12 cellular contexts compared by ENCODE assay signal in genomic region chr19:48629297-48629598, GRCh38. TPM values are rescaled to one million over a fixed set of nuclear protein-coding genes. Genes with fewer than 3 reads are reported as not detected.
DNase-seq lines count a peak whose midpoint lies in the region; ATAC-seq, FAIRE-seq and TF ChIP-seq lines count a peak whose summit lies in the region.
"Had no signal": no experiment of that assay in that cellular context is flagged by ENCODE, and none has a peak within 500 bp of the region (broad histone marks: within the 10 kb centered on the region; RNA-seq: fewer than 3 reads in every experiment).

No MANE protein-coding gene starts in this region.

- H3K27ac Mint-ChIP-seq in GM23338: peak overlapping the region; percentile 95
- H3K27ac Mint-ChIP-seq: natural killer cell treated with Interleukin-12 subunit alpha and Interleukin-12 subunit beta and Interleukin-15 and Interleukin-18, amount 100 ng/mL, for 72 hours had no signal

- H3K36me3 Mint-ChIP-seq in GM23338 (ENCODE audit: low read depth): peaks cover 7% of the 10 kb centered on the region; the same call in 2 of the 3 replicates
- H3K36me3 Mint-ChIP-seq: natural killer cell treated with Interleukin-12 subunit alpha and Interleukin-12 subunit beta and Interleukin-15 and Interleukin-18, amount 100 ng/mL, for 72 hours had no signal

- peaks cover 31% of the 10 kb centered on the region for H3K27me3 Mint-ChIP-seq in GM23338 (ENCODE audit: insufficient read depth, low read depth, poor library complexity)
- H3K27me3 Mint-ChIP-seq: natural killer cell treated with Interleukin-12 subunit alpha and Interleukin-12 subunit beta and Interleukin-15 and Interleukin-18, amount 100 ng/mL, for 72 hours had no signal

- no peak overlapping the region for H3K9ac ChIP-seq in HepG2 (ENCODE audit: insufficient read depth, low read depth, low read length)

- ATAC-seq in GM23338 (peak; percentile 6), HepG2 (no peak), GM19467 (IDR thresholded peaks at IDR 0.05; ENCODE audit: unreplicated experiment) (no peak), HG02981 (IDR thresholded peaks at IDR 0.05; ENCODE audit: unreplicated experiment) (no peak)
- ATAC-seq: natural killer cell treated with Interleukin-12 subunit alpha and Interleukin-12 subunit beta and Interleukin-15 and Interleukin-18, amount 100 ng/mL, for 72 hours; stimulated activated naive CD8-positive, alpha-beta T cell treated with anti-CD3 and anti-CD28 coated beads, Interleukin-15, Interleukin-2, amounts not matched to agents 100 U/mL and 50 U/mL, for 24 hours had no signal

- CTCF ChIA-PET in HepG2 (lab: Yijun Ruan, JAX; ENCODE audit: low intra/inter-chr PET ratio, low total read pairs): no interaction called here

- H4K20me1 ChIP-seq in GM23338 (replicated peaks; ENCODE audit: insufficient read depth): peaks cover 13% of the 10 kb centered on the region
- no peaks in the 10 kb centered on the region for H4K20me1 ChIP-seq in HepG2 (ENCODE audit: insufficient read depth, low read length)

- no peak for FAIRE-seq in HepG2 (lab: Jason Lieb, UNC)
- FAIRE-seq: RCC 7860 had no signal

- H3K4me3 ChIP-seq in GM23338 (peak overlapping the region; percentile 52), adrenal gland (no peak overlapping the region), HepG2 (replicated peaks in 1 of 3; ENCODE audit: insufficient read depth in 1 of 3, low read depth in 2 of 3, low read length in 3 of 3) (no peak overlapping the region)

- peaks cover 31% of the 10 kb centered on the region; the same call in 1 of the 2 replicates for H3F3A ChIP-seq in GM23338 (replicated peaks; ENCODE audit: low read depth)

- H3K36me3 ChIP-seq in GM23338 (ENCODE audit: insufficient read depth) (no peaks in the 10 kb centered on the region), adrenal gland (replicated peaks in 1 of 2) (peaks cover 0 to 7% of the 10 kb centered on the region in 2 donors), HepG2 (replicated peaks in 1 of 2; ENCODE audit: control insufficient read depth in 1 of 2, insufficient read depth in 2 of 2, low read length in 2 of 2) (no peaks in the 10 kb centered on the region)

- TF ChIP-seq CTCF in GM23338 (conservative IDR thresholded peaks at IDR 0.05; ENCODE audit: low read depth in 2 of 2) (peak in 1 of 2 experiments; percentile 21; a peak in 1 of 4 replicates), adrenal gland (IDR thresholded peaks at IDR 0.05) (no peak), HepG2 (CRISPR knock-in tag; IDR thresholded peaks at IDR 0.05) (no peak)

- H3K9me2 ChIP-seq in GM23338 (ENCODE audit: insufficient read depth): no peaks in the 10 kb centered on the region

- TF ChIP-seq RAD21 in HepG2 (CRISPR knock-in tag; IDR thresholded peaks at IDR 0.05): no peak

- BruUV-seq in HepG2 (replicated peaks; lab: Mats Ljungman, UMichigan): no TSS peak

- H3K4me1 ChIP-seq in GM23338 (ENCODE audit: insufficient read depth) (peaks cover 27% of the 10 kb centered on the region), adrenal gland (replicated peaks in 1 of 2) (peaks cover 36 to 52% of the 10 kb centered on the region in 2 donors), HepG2 (ENCODE audit: insufficient read depth, low read length) (peaks cover 63% of the 10 kb centered on the region)

- no peaks in the 10 kb centered on the region; the same call in 1 of the 3 replicates for H3K9me3 Mint-ChIP-seq in GM23338
- H3K9me3 Mint-ChIP-seq: natural killer cell treated with Interleukin-12 subunit alpha and Interleukin-12 subunit beta and Interleukin-15 and Interleukin-18, amount 100 ng/mL, for 72 hours had no signal

- peak overlapping the region; percentile 69; the same call in 2 of the 3 replicates for H3K4me3 Mint-ChIP-seq in GM23338
- H3K4me3 Mint-ChIP-seq: natural killer cell treated with Interleukin-12 subunit alpha and Interleukin-12 subunit beta and Interleukin-15 and Interleukin-18, amount 100 ng/mL, for 72 hours had no signal

- H3K27me3 ChIP-seq in GM23338 (ENCODE audit: insufficient read depth) (no peaks in the 10 kb centered on the region), adrenal gland (no peaks in the 10 kb centered on the region), HepG2 (ENCODE audit: control insufficient read depth in 1 of 2, insufficient read depth in 2 of 2, low read length in 2 of 2) (no peaks in the 10 kb centered on the region)

- TF ChIP-seq POLR2A in adrenal gland (IDR thresholded peaks at IDR 0.05) (no peak), HepG2 (IDR thresholded peaks at IDR 0.05; ENCODE audit: insufficient read depth in 1 of 2, low read depth in 2 of 2, low read length in 2 of 2) (no peak)

- H3K79me2 ChIP-seq in GM23338 (replicated peaks; ENCODE audit: insufficient read depth): peaks cover 11% of the 10 kb centered on the region
- no peaks in the 10 kb centered on the region for H3K79me2 ChIP-seq in HepG2 (ENCODE audit: insufficient read depth, low read length)

- peak overlapping the region; percentile 83 for H3K4me2 ChIP-seq in GM23338
- H3K4me2 ChIP-seq in HepG2 (ENCODE audit: low read depth, low read length): no peak overlapping the region

- peaks cover 34% of the 10 kb centered on the region for H3K4me1 Mint-ChIP-seq in GM23338

- H3K27ac ChIP-seq in GM23338 (ENCODE audit: low read depth): peak overlapping the region; percentile 84; the same call in 1 of the 2 replicates
- H3K27ac ChIP-seq in adrenal gland: peak overlapping the region in 4 of 5 donors; percentile 85 to 91 (median 90)
- H3K27ac ChIP-seq in HepG2 (ENCODE audit: extremely low read length, insufficient read depth, low read length): no peak overlapping the region
- peak overlapping the region; percentile 25 for H3K27ac ChIP-seq in temporal lobe (ENCODE audit: low read depth, low read length)
- H3K27ac ChIP-seq: HL-60 had no signal

- no peak for DNase-seq in GM23338 (ENCODE audit: low spot score)
- peak in 2 of 7 donors; percentile 37 to 50 for DNase-seq in adrenal gland
- DNase-seq in HepG2 (ENCODE audit: low spot score): no peak
- no peak for DNase-seq in UCSD-AML1 (lab: John Stamatoyannopoulos, UW; ENCODE audit: unreplicated experiment)
- DNase-seq: NCI-H1417 treated with DMSO at 0.1 percent for 48 hours had no signal

- H3K9me3 ChIP-seq in adrenal gland (replicated peaks in 1 of 3) (no peaks in the 10 kb centered on the region), HepG2 (ENCODE audit: low read length) (no peaks in the 10 kb centered on the region)

- 88 to 93% (median 89%) methylated on average over 7 to 22 of the region's 22 CpGs for WGBS in adrenal gland, 4 donors
- 94% methylated on average over 18 of the region's 22 CpGs for WGBS in HepG2 (ENCODE audit: low lambda C conversion rate)

- TF ChIP-seq EP300 in HepG2 (IDR thresholded peaks at IDR 0.05; ENCODE audit: low read depth in 2 of 2, low read length in 2 of 2) (no peak), HepG2 (CRISPR knock-in tag; IDR thresholded peaks at IDR 0.05; ENCODE audit: borderline replicate concordance) (no peak)

- no peak overlapping the region for H2AFZ ChIP-seq in GM23338
- no peak overlapping the region for H2AFZ ChIP-seq in HepG2 (ENCODE audit: low read length)

- intact Hi-C loops in adrenal gland (cut with DNase I): no loop called here
- intact Hi-C loops in HepG2 (cut with micrococcal nuclease; ENCODE audit: unreplicated experiment): no loop called here

- in situ Hi-C loops in HepG2 (cut with HindIII; ENCODE audit: extremely low pct_ligation_motif_present, low pct_unique_long_range_greater_than_20kb): no loop called here

- POLR2A ChIA-PET in HepG2 (lab: Yijun Ruan, JAX): no interaction called here

RNA-seq across cellular contexts. Expression of gene DBP, which starts 7.9 kb away (rescaled TPM):
- total RNA-seq in GM23338 (2014; rRNA removed; shearing (Covaris generic)): 5.7 and 5.9 TPM in 2 replicates
- polyA plus RNA-seq in GM23338 (2016; fragmentation: Nextera tagmentation; extraction: Ambion mirVana) (5.0 and 6.3 TPM in 2 replicates), adrenal gland (10 to 100 TPM; 11.5 to 80.6 (median 57.9) TPM), HepG2 (2011; rRNA removed) (1.7 and 2.1 TPM in 2 replicates)
- total RNA-seq in adrenal gland (10 to 100 TPM; 30.1 to 78.3 (median 56.8) TPM), HepG2 (2016; rRNA removed; fragmentation: Illumina TruSeq; extraction: Trizol) (5.5 and 5.8 TPM in 2 replicates), temporal lobe (3.0 TPM)
- 2.6 and 4.6 TPM in 2 replicates for total RNA-seq in HepG2 (2016; cell fraction: cytosol; rRNA removed; fragmentation: Illumina TruSeq; extraction: Trizol; ENCODE audit: low read depth)
- 2.5 and 6.3 TPM in 2 replicates for total RNA-seq in HepG2 (2016; cell fraction: insoluble cytoplasmic fraction; rRNA removed; fragmentation: Illumina TruSeq; extraction: Trizol)
- 6.0 TPM in 2 replicates for total RNA-seq in HepG2 (2016; cell fraction: membrane; rRNA removed; fragmentation: Illumina TruSeq; extraction: Trizol)
- total RNA-seq in HepG2 (2016; cell fraction: nucleus; rRNA removed; fragmentation: Illumina TruSeq; extraction: Trizol): 2.5 and 2.9 TPM in 2 replicates
- 2.1 and 2.5 TPM in 2 replicates for polyA plus RNA-seq in HepG2 (2011; cell fraction: cytosol; rRNA removed)
- polyA plus RNA-seq in HepG2 (2011; cell fraction: nucleus; rRNA removed): 2.7 and 3.2 TPM in 2 replicates
- polyA plus RNA-seq in HepG2 (2012): 3.6 and 3.7 TPM in 2 replicates
- polyA plus RNA-seq in HepG2 (2016; cell fraction: cytosol; fragmentation: Illumina TruSeq; extraction: Trizol; ENCODE audit: low read depth): 2.3 and 2.6 TPM in 2 replicates
- polyA plus RNA-seq in HepG2 (2016; cell fraction: insoluble cytoplasmic fraction; fragmentation: Illumina TruSeq; extraction: Trizol; ENCODE audit: low read depth): 5.2 and 5.4 TPM in 2 replicates
- polyA plus RNA-seq in HepG2 (2016; cell fraction: membrane; fragmentation: Illumina TruSeq; extraction: Trizol; ENCODE audit: low read depth): 2.9 and 5.4 TPM in 2 replicates
- 5.1 and 6.2 TPM in 2 replicates for polyA plus RNA-seq in HepG2 (2016; cell fraction: nucleus; fragmentation: Illumina TruSeq; extraction: Trizol; ENCODE audit: insufficient read depth, low read depth)
- polyA minus RNA-seq in HepG2 (2011; rRNA and poly(A)+ RNA removed; ENCODE audit: low replicate concordance): 2.0 and 5.8 TPM in 2 replicates
- 2.3 and 2.7 TPM in 2 replicates for polyA minus RNA-seq in HepG2 (2011; cell fraction: cytosol; rRNA and poly(A)+ RNA removed)
- 1.5 and 3.0 TPM in 2 replicates for polyA minus RNA-seq in HepG2 (2011; cell fraction: nucleus; rRNA and poly(A)+ RNA removed)

RNA-seq across cellular contexts. Expression of gene SPHK2, which starts 9.9 kb away (rescaled TPM):
- total RNA-seq in GM23338 (2014; rRNA removed; shearing (Covaris generic)): 39.8 and 50.3 TPM in 2 replicates
- polyA plus RNA-seq in GM23338 (2016; fragmentation: Nextera tagmentation; extraction: Ambion mirVana) (18.3 TPM in 2 replicates), adrenal gland (10 to 100 TPM in 2 of 3 donors, 1 to 10 TPM in 1; 4.3 to 29.9 (median 12.6) TPM), HepG2 (2011; rRNA removed) (2.9 and 4.5 TPM in 2 replicates)
- total RNA-seq in adrenal gland (10 to 100 TPM; 11.7 to 27.9 (median 18.5) TPM), HepG2 (2016; rRNA removed; fragmentation: Illumina TruSeq; extraction: Trizol) (11.1 and 14.4 TPM in 2 replicates), temporal lobe (9.6 TPM)
- total RNA-seq in HepG2 (2016; cell fraction: cytosol; rRNA removed; fragmentation: Illumina TruSeq; extraction: Trizol; ENCODE audit: low read depth): 5.0 and 6.0 TPM in 2 replicates
- total RNA-seq in HepG2 (2016; cell fraction: insoluble cytoplasmic fraction; rRNA removed; fragmentation: Illumina TruSeq; extraction: Trizol): 8.9 and 15.9 TPM in 2 replicates
- 10.7 and 12.1 TPM in 2 replicates for total RNA-seq in HepG2 (2016; cell fraction: membrane; rRNA removed; fragmentation: Illumina TruSeq; extraction: Trizol)
- total RNA-seq in HepG2 (2016; cell fraction: nucleus; rRNA removed; fragmentation: Illumina TruSeq; extraction: Trizol): 10.2 and 11.3 TPM in 2 replicates
- polyA plus RNA-seq in HepG2 (2011; cell fraction: cytosol; rRNA removed): 2.2 and 3.8 TPM in 2 replicates
- 17.1 and 20.8 TPM in 2 replicates for polyA plus RNA-seq in HepG2 (2011; cell fraction: nucleus; rRNA removed)
- polyA plus RNA-seq in HepG2 (2012): 2.8 and 3.1 TPM in 2 replicates
- 3.0 and 3.7 TPM in 2 replicates for polyA plus RNA-seq in HepG2 (2016; cell fraction: cytosol; fragmentation: Illumina TruSeq; extraction: Trizol; ENCODE audit: low read depth)
- polyA plus RNA-seq in HepG2 (2016; cell fraction: insoluble cytoplasmic fraction; fragmentation: Illumina TruSeq; extraction: Trizol; ENCODE audit: low read depth): 10.5 and 14.1 TPM in 2 replicates
- polyA plus RNA-seq in HepG2 (2016; cell fraction: membrane; fragmentation: Illumina TruSeq; extraction: Trizol; ENCODE audit: low read depth): 7.7 and 9.4 TPM in 2 replicates
- polyA plus RNA-seq in HepG2 (2016; cell fraction: nucleus; fragmentation: Illumina TruSeq; extraction: Trizol; ENCODE audit: insufficient read depth, low read depth): 24.3 and 24.6 TPM in 2 replicates
- polyA minus RNA-seq in HepG2 (2011; rRNA and poly(A)+ RNA removed; ENCODE audit: low replicate concordance): 11.6 and 13.3 TPM in 2 replicates
- polyA minus RNA-seq in HepG2 (2011; cell fraction: cytosol; rRNA and poly(A)+ RNA removed): 3.5 and 3.8 TPM in 2 replicates
- 9.0 and 10.2 TPM in 2 replicates for polyA minus RNA-seq in HepG2 (2011; cell fraction: nucleus; rRNA and poly(A)+ RNA removed)

RNA-seq across cellular contexts. Expression of gene RPL18, which starts 10.3 kb away (rescaled TPM):
- total RNA-seq in GM23338 (2014; rRNA removed; shearing (Covaris generic)): 1,660 and 1,898 TPM in 2 replicates
- polyA plus RNA-seq in GM23338 (2016; fragmentation: Nextera tagmentation; extraction: Ambion mirVana) (2,011 and 2,172 TPM in 2 replicates), adrenal gland (1,000 to 10,000 TPM in 2 of 3 donors, 100 to 1,000 TPM in 1; 575 to 5,137 (median 3,671) TPM), HepG2 (2011; rRNA removed) (1,639 and 1,894 TPM in 2 replicates)
- total RNA-seq in adrenal gland (1,000 to 10,000 TPM; 1,183 to 3,315 (median 1,866) TPM), HepG2 (2016; rRNA removed; fragmentation: Illumina TruSeq; extraction: Trizol) (1,485 and 1,498 TPM in 2 replicates), temporal lobe (903 TPM)
- total RNA-seq in HepG2 (2016; cell fraction: cytosol; rRNA removed; fragmentation: Illumina TruSeq; extraction: Trizol; ENCODE audit: low read depth): 2,025 and 2,222 TPM in 2 replicates
- total RNA-seq in HepG2 (2016; cell fraction: insoluble cytoplasmic fraction; rRNA removed; fragmentation: Illumina TruSeq; extraction: Trizol): 1,518 and 1,544 TPM in 2 replicates
- 3,207 and 3,209 TPM in 2 replicates for total RNA-seq in HepG2 (2016; cell fraction: membrane; rRNA removed; fragmentation: Illumina TruSeq; extraction: Trizol)
- 626 and 716 TPM in 2 replicates for total RNA-seq in HepG2 (2016; cell fraction: nucleus; rRNA removed; fragmentation: Illumina TruSeq; extraction: Trizol)
- 2,410 and 2,836 TPM in 2 replicates for polyA plus RNA-seq in HepG2 (2011; cell fraction: cytosol; rRNA removed)
- 774 and 847 TPM in 2 replicates for polyA plus RNA-seq in HepG2 (2011; cell fraction: nucleus; rRNA removed)
- polyA plus RNA-seq in HepG2 (2012): 1,965 and 2,530 TPM in 2 replicates
- 2,734 and 3,086 TPM in 2 replicates for polyA plus RNA-seq in HepG2 (2016; cell fraction: cytosol; fragmentation: Illumina TruSeq; extraction: Trizol; ENCODE audit: low read depth)
- polyA plus RNA-seq in HepG2 (2016; cell fraction: insoluble cytoplasmic fraction; fragmentation: Illumina TruSeq; extraction: Trizol; ENCODE audit: low read depth): 1,714 and 1,747 TPM in 2 replicates
- polyA plus RNA-seq in HepG2 (2016; cell fraction: membrane; fragmentation: Illumina TruSeq; extraction: Trizol; ENCODE audit: low read depth): 3,734 and 3,811 TPM in 2 replicates
- polyA plus RNA-seq in HepG2 (2016; cell fraction: nucleus; fragmentation: Illumina TruSeq; extraction: Trizol; ENCODE audit: insufficient read depth, low read depth): 1,314 and 1,387 TPM in 2 replicates
- polyA minus RNA-seq in HepG2 (2011; rRNA and poly(A)+ RNA removed; ENCODE audit: low replicate concordance): 713 and 1,028 TPM in 2 replicates
- polyA minus RNA-seq in HepG2 (2011; cell fraction: cytosol; rRNA and poly(A)+ RNA removed): 556 and 566 TPM in 2 replicates
- 180 and 193 TPM in 2 replicates for polyA minus RNA-seq in HepG2 (2011; cell fraction: nucleus; rRNA and poly(A)+ RNA removed)

RNA-seq across cellular contexts. Expression of gene FAM83E, which starts 14.4 kb away (rescaled TPM):
- total RNA-seq in GM23338 (2014; rRNA removed; shearing (Covaris generic)): 2.3 and 4.5 TPM in 2 replicates
- polyA plus RNA-seq in GM23338 (2016; fragmentation: Nextera tagmentation; extraction: Ambion mirVana): 0.90 and 1.0 TPM in 2 replicates
- under 1 TPM in 1 of 8 donors, not detected in 7; 0.75 TPM for total RNA-seq in adrenal gland
- polyA plus RNA-seq in adrenal gland: 1 to 10 TPM in 1 of 3 donors, under 1 TPM in 1, not detected in 1; 0.24 to 1.6 TPM
- total RNA-seq in HepG2 (2016; rRNA removed; fragmentation: Illumina TruSeq; extraction: Trizol): 0.60 TPM in 1 of 2 replicates, not detected in the other
- not detected in 2 replicates for total RNA-seq in HepG2 (2016; cell fraction: cytosol; rRNA removed; fragmentation: Illumina TruSeq; extraction: Trizol; ENCODE audit: low read depth)
- 0.30 TPM in 1 of 2 replicates, not detected in the other for total RNA-seq in HepG2 (2016; cell fraction: insoluble cytoplasmic fraction; rRNA removed; fragmentation: Illumina TruSeq; extraction: Trizol)
- not detected in 2 replicates for total RNA-seq in HepG2 (2016; cell fraction: membrane; rRNA removed; fragmentation: Illumina TruSeq; extraction: Trizol)
- total RNA-seq in HepG2 (2016; cell fraction: nucleus; rRNA removed; fragmentation: Illumina TruSeq; extraction: Trizol): 1.6 and 1.9 TPM in 2 replicates
- 0.13 and 0.18 TPM in 2 replicates for polyA plus RNA-seq in HepG2 (2011; rRNA removed)
- polyA plus RNA-seq in HepG2 (2011; cell fraction: cytosol; rRNA removed): not detected in 2 replicates
- polyA plus RNA-seq in HepG2 (2011; cell fraction: nucleus; rRNA removed): 1.7 and 1.8 TPM in 2 replicates
- 0.15 and 0.28 TPM in 2 replicates for polyA plus RNA-seq in HepG2 (2012)
- not detected in 2 replicates for polyA plus RNA-seq in HepG2 (2016; cell fraction: cytosol; fragmentation: Illumina TruSeq; extraction: Trizol; ENCODE audit: low read depth)
- not detected in 2 replicates for polyA plus RNA-seq in HepG2 (2016; cell fraction: insoluble cytoplasmic fraction; fragmentation: Illumina TruSeq; extraction: Trizol; ENCODE audit: low read depth)
- polyA plus RNA-seq in HepG2 (2016; cell fraction: membrane; fragmentation: Illumina TruSeq; extraction: Trizol; ENCODE audit: low read depth): not detected in 2 replicates
- 1.1 and 1.2 TPM in 2 replicates for polyA plus RNA-seq in HepG2 (2016; cell fraction: nucleus; fragmentation: Illumina TruSeq; extraction: Trizol; ENCODE audit: insufficient read depth, low read depth)
- 0.28 and 0.52 TPM in 2 replicates for polyA minus RNA-seq in HepG2 (2011; rRNA and poly(A)+ RNA removed; ENCODE audit: low replicate concordance)
- polyA minus RNA-seq in HepG2 (2011; cell fraction: cytosol; rRNA and poly(A)+ RNA removed): not detected in 2 replicates
- 3.6 and 6.2 TPM in 2 replicates for polyA minus RNA-seq in HepG2 (2011; cell fraction: nucleus; rRNA and poly(A)+ RNA removed)
- not detected for total RNA-seq in temporal lobe

RNA-seq across cellular contexts. Expression of gene CA11, which starts 16.7 kb away (rescaled TPM):
- total RNA-seq in GM23338 (2014; rRNA removed; shearing (Covaris generic)): 8.8 and 9.8 TPM in 2 replicates
- 29.7 and 38.8 TPM in 2 replicates for polyA plus RNA-seq in GM23338 (2016; fragmentation: Nextera tagmentation; extraction: Ambion mirVana)
- total RNA-seq in adrenal gland: 10 to 100 TPM in 7 of 8 donors, 1 to 10 TPM in 1; 6.0 to 44.2 (median 23.7) TPM
- 100 to 1,000 TPM in 1 of 3 donors, 10 to 100 TPM in 2; 17.7 to 125 (median 50.4) TPM for polyA plus RNA-seq in adrenal gland
- 0.24 and 0.58 TPM in 2 replicates for total RNA-seq in HepG2 (2016; rRNA removed; fragmentation: Illumina TruSeq; extraction: Trizol)
- 0.79 and 0.91 TPM in 2 replicates for total RNA-seq in HepG2 (2016; cell fraction: cytosol; rRNA removed; fragmentation: Illumina TruSeq; extraction: Trizol; ENCODE audit: low read depth)
- total RNA-seq in HepG2 (2016; cell fraction: insoluble cytoplasmic fraction; rRNA removed; fragmentation: Illumina TruSeq; extraction: Trizol): 0.48 TPM in 1 of 2 replicates, not detected in the other
- total RNA-seq in HepG2 (2016; cell fraction: membrane; rRNA removed; fragmentation: Illumina TruSeq; extraction: Trizol): 0.38 and 0.62 TPM in 2 replicates
- total RNA-seq in HepG2 (2016; cell fraction: nucleus; rRNA removed; fragmentation: Illumina TruSeq; extraction: Trizol): not detected in 2 replicates
- 0.41 and 1.4 TPM in 2 replicates for polyA plus RNA-seq in HepG2 (2011; rRNA removed)
- polyA plus RNA-seq in HepG2 (2011; cell fraction: cytosol; rRNA removed): 0.36 and 0.54 TPM in 2 replicates
- polyA plus RNA-seq in HepG2 (2011; cell fraction: nucleus; rRNA removed): 0.45 and 0.48 TPM in 2 replicates
- polyA plus RNA-seq in HepG2 (2012): 1.5 and 2.9 TPM in 2 replicates
- 0.82 and 1.7 TPM in 2 replicates for polyA plus RNA-seq in HepG2 (2016; cell fraction: cytosol; fragmentation: Illumina TruSeq; extraction: Trizol; ENCODE audit: low read depth)
- 0.37 and 0.38 TPM in 2 replicates for polyA plus RNA-seq in HepG2 (2016; cell fraction: insoluble cytoplasmic fraction; fragmentation: Illumina TruSeq; extraction: Trizol; ENCODE audit: low read depth)
- polyA plus RNA-seq in HepG2 (2016; cell fraction: membrane; fragmentation: Illumina TruSeq; extraction: Trizol; ENCODE audit: low read depth): 0.62 and 2.1 TPM in 2 replicates
- polyA plus RNA-seq in HepG2 (2016; cell fraction: nucleus; fragmentation: Illumina TruSeq; extraction: Trizol; ENCODE audit: insufficient read depth, low read depth): 0.72 and 1.3 TPM in 2 replicates
- polyA minus RNA-seq in HepG2 (2011; rRNA and poly(A)+ RNA removed; ENCODE audit: low replicate concordance): 0.08 and 3.7 TPM in 2 replicates
- polyA minus RNA-seq in HepG2 (2011; cell fraction: cytosol; rRNA and poly(A)+ RNA removed): not detected in 2 replicates
- not detected in 2 replicates for polyA minus RNA-seq in HepG2 (2011; cell fraction: nucleus; rRNA and poly(A)+ RNA removed)
- 5.2 TPM for total RNA-seq in temporal lobe
